ENCODE assay signal across 10 cellular contexts in the genomic region with DNA sequence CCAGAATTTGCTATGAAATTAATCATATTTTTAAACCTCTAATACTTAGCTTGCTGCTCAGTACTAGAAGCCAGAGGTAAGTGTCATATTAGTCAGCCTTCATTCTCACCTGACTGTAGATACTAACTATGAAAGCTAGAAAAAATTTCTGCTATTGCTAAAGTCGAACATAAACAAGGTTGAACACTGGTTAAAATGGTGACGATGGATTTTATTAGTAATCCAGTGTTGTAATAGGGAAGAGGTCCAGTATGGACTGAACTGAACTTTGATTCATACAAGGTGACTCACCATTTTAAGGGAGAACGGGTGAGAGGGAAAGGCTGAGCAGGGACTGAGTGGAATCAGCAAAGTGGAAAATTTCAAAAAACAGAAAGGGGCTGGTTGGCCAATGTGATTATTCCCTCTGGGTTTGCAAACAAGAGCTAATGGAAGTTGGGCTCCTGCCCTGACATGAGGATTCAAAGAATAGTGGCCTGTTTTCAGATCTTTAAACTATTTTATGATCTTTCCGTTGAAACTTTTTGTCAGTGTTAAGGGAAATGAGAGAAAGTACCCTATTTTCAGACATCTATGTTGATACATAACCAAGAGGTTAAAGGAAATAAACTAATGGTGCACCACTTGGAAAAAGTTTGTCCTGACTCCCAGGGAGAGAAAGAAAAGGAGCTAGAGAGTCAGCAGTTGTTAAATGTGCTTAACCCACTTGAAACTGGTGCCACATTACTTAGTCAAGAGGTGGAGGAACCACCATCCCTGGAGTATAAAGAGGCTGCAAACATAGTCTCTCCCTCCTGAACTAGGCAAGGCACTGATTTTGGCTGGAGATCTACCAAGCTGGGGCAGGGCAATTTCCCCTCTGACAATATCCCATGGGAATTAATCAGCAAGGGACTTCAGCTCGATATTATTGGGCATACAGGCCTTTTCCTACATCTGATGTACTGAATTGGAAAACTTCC. TPM values are rescaled to one million over a fixed set of nuclear protein-coding genes. Genes with fewer than 3 reads are reported as not detected.
A peak's percentile ranks its signal among the peaks of the same experiment; 100 is the strongest.
DNase-seq lines count a peak whose midpoint lies in the region; ATAC-seq and TF ChIP-seq lines count a peak whose summit lies in the region.
"Had no signal": no experiment of that assay in that cellular context is flagged by ENCODE, and none has a peak within 500 bp of the region (broad histone marks: within the 10 kb centered on the region; RNA-seq: fewer than 3 reads in every experiment).

No MANE protein-coding gene starts in this region.

- H3K4me3 Mint-ChIP-seq in type B pancreatic cell, result no peak overlapping the region

- intact Hi-C loops in left colon (cut with DNase I, micrococcal nuclease), result no loop called here

- no peaks in the 10 kb centered on the region for H3K36me3 Mint-ChIP-seq in type B pancreatic cell

- H3K27me3 Mint-ChIP-seq in type B pancreatic cell, result no peaks in the 10 kb centered on the region

- TF ChIP-seq CTCF in choroid plexus epithelial cell (conservative IDR thresholded peaks at IDR 0.05; ENCODE audit: low read depth, low read length), result no peak
- TF ChIP-seq CTCF in type B pancreatic cell (conservative IDR thresholded peaks at IDR 0.05), result no peak

- H3K4me1 Mint-ChIP-seq in type B pancreatic cell (ENCODE audit: unreplicated experiment), result no peaks in the 10 kb centered on the region

- in situ Hi-C loops in G401 (cut with HindIII; ENCODE audit: low sequenced_read_pairs), result no loop called here

- peak overlapping the region; percentile 14 for H3K27ac Mint-ChIP-seq in type B pancreatic cell

- peaks cover 3% of the 10 kb centered on the region for H3K9me3 Mint-ChIP-seq in type B pancreatic cell

- H3K4me3 ChIP-seq in choroid plexus epithelial cell (ENCODE audit: low read depth, low read length), result no peak overlapping the region
- H3K4me3 ChIP-seq: SJCRH30 had no signal

- peak; percentile 58 for DNase-seq in HuH-7 (ENCODE audit: low spot score)
- DNase-seq in choroid plexus epithelial cell (ENCODE audit: low read depth), result peak; percentile 97
- DNase-seq in left colon, result no peak
- no peak for DNase-seq in type B pancreatic cell (ENCODE audit: extremely low spot score, unreplicated experiment)
- no peak for DNase-seq in inferior parietal cortex (ENCODE audit: extremely low spot score)
- no peak for DNase-seq in G401 (ENCODE audit: low spot score)
- DNase-seq: activated naive CD4-positive, alpha-beta T cell treated with anti-CD3 and anti-CD28 coated beads, Interleukin-2, amount 50 U/mL, for 16 hours had no signal

- peak; percentile 93 for ATAC-seq in left colon
- no peak for ATAC-seq in GM21786 (IDR thresholded peaks at IDR 0.05; ENCODE audit: unreplicated experiment)
- ATAC-seq in HG03354 (IDR thresholded peaks at IDR 0.05; ENCODE audit: poor library complexity, severe bottlenecking, unreplicated experiment), result no peak

RNA-seq across cellular contexts. Expression of a gene that starts 15.3 kb away (rescaled TPM):
- total RNA-seq in left colon (10 to 100 TPM; 12.8 to 88.1 TPM), type B pancreatic cell (ENCODE audit: low replicate concordance) (14.5 and 18.6 TPM in 2 replicates)
- total RNA-seq in G401 (2014; rRNA removed; shearing (Covaris generic)), result 0.98 and 1.4 TPM in 2 replicates

RNA-seq across cellular contexts. Expression of a gene that starts 55.7 kb away (rescaled TPM):
- total RNA-seq in left colon (10 to 100 TPM; 18.8 to 65.4 TPM), type B pancreatic cell (ENCODE audit: low replicate concordance) (87.5 and 289 TPM in 2 replicates)
- not detected in 2 replicates for total RNA-seq in G401 (2014; rRNA removed; shearing (Covaris generic))

Comparison
In these comparisons a context has a peak if more than half of its experiments do, and no peak if none do; other contexts are left out.
1. DNase-seq: peak in HuH-7 (single experiment) and choroid plexus epithelial cell (single experiment); none in left colon (0 of 2), type B pancreatic cell (single experiment), inferior parietal cortex (single experiment) and G401 (single experiment).
2. RNA of a gene that starts 55.7 kb away (total RNA-seq): 87.5 to 289 TPM in type B pancreatic cell and 18.8 to 65.4 TPM in left colon; not detected in G401; every median in the first group is over 10 times any median in the second.